6 cellular contexts compared by ENCODE assay signal in genomic region chr2:193608451-193608850, GRCh38.
"Had no signal": no experiment of that assay in that cellular context is flagged by ENCODE, and none has a peak within 500 bp of the region (broad histone marks: within the 10 kb centered on the region; RNA-seq: fewer than 3 reads in every experiment).

No MANE protein-coding gene starts in this region.

- H3K4me2 ChIP-seq: KMS-11 had no signal

- H3K9me3 Mint-ChIP-seq: IgD-negative memory B cell had no signal

- H3K36me3 Mint-ChIP-seq: IgD-negative memory B cell had no signal

- FAIRE-seq: HTR-8/SVneo had no signal

- H3K27me3 Mint-ChIP-seq: IgD-negative memory B cell had no signal

- DNase-seq: KBM-7, KG1 had no signal

- H3K27ac ChIP-seq: HL-60, KMS-11 had no signal

- H3K4me1 Mint-ChIP-seq: IgD-negative memory B cell had no signal

- H3K4me3 Mint-ChIP-seq: IgD-negative memory B cell had no signal

- H3K9ac ChIP-seq: KMS-11 had no signal

- H3K27ac Mint-ChIP-seq: IgD-negative memory B cell had no signal
